In genomic region chr13:48232420-48233096, GRCh38 we compare ENCODE assay signal across 7 cellular contexts. TPM values are rescaled to one million over a fixed set of nuclear protein-coding genes. Genes with fewer than 3 reads are reported as not detected.
DNase-seq lines count a peak whose midpoint lies in the region; ATAC-seq, FAIRE-seq and TF ChIP-seq lines count a peak whose summit lies in the region.

No MANE protein-coding gene starts in this region.

- H3K36me3 Mint-ChIP-seq in natural killer cell: no peaks in the 10 kb centered on the region

- H3K9me3 Mint-ChIP-seq in natural killer cell: no peaks in the 10 kb centered on the region

- intact Hi-C loops in natural killer cell (cut with micrococcal nuclease): loop anchor here (1.0 to 10.0 kb wide), 3 partner anchors 18 to 262 kb away; no protein-coding TSS in a partner anchor

- peaks cover 44 to 45% of the 10 kb centered on the region in 2 donors for H3K4me1 Mint-ChIP-seq in natural killer cell

- TF ChIP-seq POLR2A in GM12892 (IDR thresholded peaks at IDR 0.05; ENCODE audit: low read depth, low read length): no peak

- TF ChIP-seq CTCF in HFF-Myc (IDR thresholded peaks at IDR 0.05; ENCODE audit: low read depth, low read length, missing control alignments) (no peak), epithelial cell of proximal tubule (conservative IDR thresholded peaks at IDR 0.05; ENCODE audit: low read depth, low read length) (no peak), natural killer cell (IDR thresholded peaks at IDR 0.05) (no peak), D721Med (IDR thresholded peaks at IDR 0.05; ENCODE audit: insufficient read depth, missing control alignments) (no peak)

- peak overlapping the region; percentile 94 for H3K4me3 Mint-ChIP-seq in natural killer cell

- peak in 2 of 3 donors; percentile 9 to 15 for ATAC-seq in natural killer cell

- H3K27ac Mint-ChIP-seq in natural killer cell: peak overlapping the region; percentile 92 to 94

- H3K27me3 Mint-ChIP-seq in natural killer cell (ENCODE audit: low read depth in 2 of 2): peaks cover 0 to 7% of the 10 kb centered on the region in 2 donors

- FAIRE-seq in GM12892 (lab: Jason Lieb, UNC): peak; percentile 40
- FAIRE-seq in D721Med (lab: Jason Lieb, UNC): no peak

- DNase-seq in GM12892 (ENCODE audit: insufficient read length) (no peak), HFF-Myc (ENCODE audit: extremely low read depth, low read depth) (no peak), SK-N-DZ (ENCODE audit: low spot score) (peak; percentile 35), epithelial cell of proximal tubule (ENCODE audit: low read depth) (peak; percentile 83), natural killer cell (no peak), D721Med (ENCODE audit: insufficient read length, low spot score) (no peak)
- DNase-seq in stimulated activated CD4-positive, alpha-beta T cell treated with anti-CD3 and anti-CD28 coated beads, Interleukin-4, amount 100 ng/mL, for 24 hours: no peak

- H3K4me3 ChIP-seq in HFF-Myc (replicated peaks; ENCODE audit: low read depth, low read length) (peak overlapping the region; percentile 93), epithelial cell of proximal tubule (ENCODE audit: low read depth, low read length) (peak overlapping the region; percentile 94)

RNA-seq across cellular contexts. Expression of gene ITM2B, which starts 0.4 kb away (rescaled TPM):
- polyA plus RNA-seq in GM12892 (2012; ENCODE audit: missing spikeins): 14.0 TPM
- polyA plus RNA-seq in SK-N-DZ (2014; cell fraction: cytosol; rRNA removed): 141 and 163 TPM in 2 replicates
- polyA plus RNA-seq in SK-N-DZ (2014; cell fraction: nucleus; rRNA removed): 70.9 and 96.0 TPM in 2 replicates
- total RNA-seq in epithelial cell of proximal tubule: 177 and 403 TPM in 2 replicates
- total RNA-seq in natural killer cell: 100 to 1,000 TPM; 305 to 387 (median 309) TPM

Comparison
In these comparisons a context has a peak if more than half of its experiments do, and no peak if none do; other contexts are left out.
1. DNase-seq: peak in SK-N-DZ (single experiment) and epithelial cell of proximal tubule (single experiment); none in GM12892 (single experiment), HFF-Myc (single experiment), natural killer cell (single experiment), D721Med (single experiment) and stimulated activated CD4-positive, alpha-beta T cell treated with anti-CD3 and anti-CD28 coated beads, Interleukin-4, amount 100 ng/mL, for 24 hours (single experiment).